ENCODE assay signal across 8 cellular contexts in the genomic region with DNA sequence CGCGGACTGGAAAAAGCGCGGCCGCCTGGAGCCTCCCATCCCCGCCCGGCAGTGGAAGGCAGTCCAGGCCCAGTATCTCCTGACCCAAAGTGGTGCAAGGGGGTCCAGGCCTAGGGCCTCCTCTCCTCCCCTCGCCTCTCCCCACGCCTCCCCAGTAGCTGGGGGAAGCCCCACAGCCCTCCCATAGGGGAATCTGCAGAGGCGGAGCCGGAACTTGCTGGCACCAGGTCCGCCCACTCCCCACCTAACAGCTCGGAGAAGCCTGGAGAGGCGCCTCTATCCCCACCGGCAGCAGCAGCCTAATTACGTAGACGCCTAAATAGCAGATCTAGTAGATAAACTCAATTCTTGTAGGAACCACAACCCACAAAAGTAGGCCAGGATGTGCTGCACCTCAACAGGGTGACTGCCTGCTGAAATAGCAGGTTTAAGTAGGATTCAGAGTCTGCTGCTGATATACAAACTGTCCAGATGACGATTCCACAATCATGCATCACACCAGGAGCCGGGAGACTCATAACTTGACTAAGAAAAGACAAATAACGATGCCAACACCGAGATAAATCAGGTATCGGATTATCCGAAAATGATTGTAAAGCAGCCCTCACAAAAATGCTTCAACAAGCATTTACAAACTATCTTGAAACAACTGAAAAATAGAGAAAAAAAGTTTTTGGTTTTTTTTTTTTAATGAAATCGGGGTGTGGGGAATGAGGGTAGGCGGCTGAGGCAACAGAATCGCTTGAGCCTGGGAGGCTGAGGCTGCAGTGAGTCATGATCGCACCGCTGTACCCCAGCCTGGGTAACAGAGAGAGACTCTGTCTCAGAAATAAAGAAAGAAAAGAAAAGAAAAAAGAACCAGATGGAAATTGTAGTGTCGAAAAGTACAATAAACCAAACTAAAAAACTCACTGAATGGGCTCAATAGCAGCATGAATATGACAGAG. TPM values are rescaled to one million over a fixed set of nuclear protein-coding genes. Genes with fewer than 3 reads are reported as not detected.
DNase-seq lines count a peak whose midpoint lies in the region; ATAC-seq lines count a peak whose summit lies in the region.

No MANE protein-coding gene starts in this region.

- no peaks in the 10 kb centered on the region for H3K9me3 ChIP-seq in CD4-positive, alpha-beta memory T cell (ENCODE audit: control insufficient read depth in 1 of 2, low read length in 2 of 2)

- H3K27ac Mint-ChIP-seq in CD4-positive, alpha-beta memory T cell, result peak overlapping the region; percentile 80 to 99 (median 97)
- H3K27ac Mint-ChIP-seq in T-cell, result peak overlapping the region; percentile 97 to 99

- peak; percentile 91 to 98 (median 95) for DNase-seq in CD4-positive, alpha-beta memory T cell
- DNase-seq in T-cell (peak; percentile 68 to 98 (median 93)), anterior cingulate cortex (lab: John Stamatoyannopoulos, UW) (no peak), hepatic stellate cell (ENCODE audit: low spot score) (no peak), mucosa of gallbladder (ENCODE audit: low spot score) (no peak), DMS79 (lab: John Stamatoyannopoulos, UW) (no peak)
- DNase-seq in activated naive CD4-positive, alpha-beta T cell treated with anti-CD3 and anti-CD28 coated beads, Interleukin-2, amount 50 U/mL, for 16 hours, result peak; percentile 78

- intact Hi-C loops in CD4-positive, alpha-beta memory T cell (cut with micrococcal nuclease), result loop anchor here (1.0 to 5.0 kb wide), 7 partner anchors 9 to 123 kb away; a partner anchor contains a TSS

- H3K4me3 Mint-ChIP-seq in CD4-positive, alpha-beta memory T cell, result peak overlapping the region; percentile 71 to 91 (median 84)
- H3K4me3 Mint-ChIP-seq in T-cell, result peak overlapping the region; percentile 69 to 80 (median 72)

- H3K27me3 ChIP-seq in CD4-positive, alpha-beta memory T cell (ENCODE audit: insufficient read depth, low read length), result no peaks in the 10 kb centered on the region

- no peaks in the 10 kb centered on the region for H3K27me3 Mint-ChIP-seq in CD4-positive, alpha-beta memory T cell
- no peaks in the 10 kb centered on the region for H3K27me3 Mint-ChIP-seq in T-cell

- H3K9me3 Mint-ChIP-seq in CD4-positive, alpha-beta memory T cell, result no peaks in the 10 kb centered on the region
- H3K9me3 Mint-ChIP-seq in T-cell, result no peaks in the 10 kb centered on the region

- H3K4me1 Mint-ChIP-seq in CD4-positive, alpha-beta memory T cell, result peaks cover 16 to 38% (median 25%) of the 10 kb centered on the region in 4 donors
- H3K4me1 Mint-ChIP-seq in T-cell, result peaks cover 24 to 33% (median 27%) of the 10 kb centered on the region in 3 donors

- peaks cover 31% of the 10 kb centered on the region for H3K4me1 ChIP-seq in CD4-positive, alpha-beta memory T cell (ENCODE audit: insufficient read depth, low read length)

- POLR2A ChIA-PET in CD4-positive, alpha-beta memory T cell (lab: Charles Lee; ENCODE audit: partially characterized antibody), result interaction anchor here (0.6 to 3.2 kb wide), 20 partner anchors 9 to 121 kb away, joined by 3 to 27 read pairs (median 4); a partner anchor contains a TSS
- POLR2A ChIA-PET in T-cell (lab: Charles Lee), result interaction anchor here in 1 of 2 donors (0.7 to 1.3 kb wide), 3 partner anchors 16 to 352 kb away, joined by 3 to 6 read pairs (median 3); no protein-coding TSS in a partner anchor

- H3K4me3 ChIP-seq in CD4-positive, alpha-beta memory T cell (ENCODE audit: low read length in 2 of 2), result peak overlapping the region; percentile 7 to 53
- peak overlapping the region in 1 of 7 experiments; percentile 23 for H3K4me3 ChIP-seq in skin epidermis

- no peaks in the 10 kb centered on the region for H3K36me3 Mint-ChIP-seq in CD4-positive, alpha-beta memory T cell
- H3K36me3 Mint-ChIP-seq in T-cell, result no peaks in the 10 kb centered on the region

- no peaks in the 10 kb centered on the region for H3K36me3 ChIP-seq in CD4-positive, alpha-beta memory T cell (ENCODE audit: insufficient read depth, low read length)

- peak; percentile 94 to 97 (median 95) for ATAC-seq in T-cell (replicated peaks in 1 of 4)

- H3K27ac ChIP-seq in CD4-positive, alpha-beta memory T cell (ENCODE audit: low read depth, low read length), result peak overlapping the region; percentile 79
- H3K27ac ChIP-seq in skin epidermis, result peak overlapping the region in 15 of 21 experiments; percentile 1 to 83 (median 58)

- CTCF ChIA-PET in CD4-positive, alpha-beta memory T cell (lab: Charles Lee; ENCODE audit: partially characterized antibody), result interaction anchor here (1.0 to 1.1 kb wide), 3 partner anchors 9 to 192 kb away, joined by 4 to 6 read pairs (median 4); no protein-coding TSS in a partner anchor
- CTCF ChIA-PET in T-cell (lab: Charles Lee), result interaction anchor here in 1 of 2 donors (0.6 to 0.9 kb wide), 3 partner anchors 22 to 38 kb away, joined by 3 read pairs; no protein-coding TSS in a partner anchor

RNA-seq across cellular contexts. Expression of a gene that starts 11.4 kb away (rescaled TPM):
- total RNA-seq in CD4-positive, alpha-beta memory T cell, result 10 to 100 TPM; 84.0 to 88.1 TPM
- polyA plus RNA-seq in CD4-positive, alpha-beta memory T cell, result 1 to 10 TPM in 1 of 2 donors, under 1 TPM in 1; 0.94 to 5.1 TPM
- total RNA-seq in T-cell (100 to 1,000 TPM in 2 of 5 donors, 10 to 100 TPM in 3; 86.4 to 140 (median 92.9) TPM), mucosa of gallbladder (45.3 TPM)

RNA-seq across cellular contexts. Expression of a gene that starts 14.6 kb away (rescaled TPM):
- total RNA-seq in CD4-positive, alpha-beta memory T cell, result 10 to 100 TPM; 17.7 to 18.6 TPM
- 10 to 100 TPM in 1 of 2 donors, 1 to 10 TPM in 1; 6.7 to 10.0 TPM for polyA plus RNA-seq in CD4-positive, alpha-beta memory T cell
- total RNA-seq in T-cell, result 10 to 100 TPM; 16.7 to 19.5 (median 18.3) TPM
- 11.2 TPM for total RNA-seq in mucosa of gallbladder

Comparison
In these comparisons a context has a peak if more than half of its experiments do, and no peak if none do; other contexts are left out.
1. DNase-seq: peak in CD4-positive, alpha-beta memory T cell (5 of 5), T-cell (34 of 34) and activated naive CD4-positive, alpha-beta T cell treated with anti-CD3 and anti-CD28 coated beads, Interleukin-2, amount 50 U/mL, for 16 hours (single experiment); none in anterior cingulate cortex (0 of 58), hepatic stellate cell (single experiment), mucosa of gallbladder (single experiment) and DMS79 (single experiment).